Comparison of ENCODE assay signal across 12 cellular contexts in genomic region chr1:183652107-183652506, GRCh38. TPM values are rescaled to one million over a fixed set of nuclear protein-coding genes. Genes with fewer than 3 reads are reported as not detected.
A peak's percentile ranks its signal among the peaks of the same experiment; 100 is the strongest.
DNase-seq lines count a peak whose midpoint lies in the region; ATAC-seq, FAIRE-seq and TF ChIP-seq lines count a peak whose summit lies in the region.
"Had no signal": no experiment of that assay in that cellular context is flagged by ENCODE, and none has a peak within 500 bp of the region (broad histone marks: within the 10 kb centered on the region; RNA-seq: fewer than 3 reads in every experiment).

No MANE protein-coding gene starts in this region.

- dilution Hi-C loops in endothelial cell of umbilical vein (cut with MboI; ENCODE audit: extremely low pct_ligation_motif_present, low sequenced_read_pairs) = no loop called here

- intact Hi-C loops in endothelial cell of umbilical vein (cut with micrococcal nuclease) = no loop called here

- TF ChIP-seq POLR2A in endothelial cell of umbilical vein (IDR thresholded peaks at IDR 0.05; ENCODE audit: low read depth, low read length) = no peak

- peak; percentile 51 for ATAC-seq in HG03442 (IDR thresholded peaks at IDR 0.05; ENCODE audit: unreplicated experiment)

- WGBS in mesendoderm (ENCODE audit: extremely low coverage, insufficient coverage, low lambda C conversion rate) = no CpG with 5 or more reads among the region's 1 CpG

- no peaks in the 10 kb centered on the region for H3K27me3 ChIP-seq in CD8-positive, alpha-beta memory T cell (ENCODE audit: insufficient read depth, low read length, poor library complexity, severe bottlenecking)
- H3K27me3 ChIP-seq in endothelial cell of umbilical vein (ENCODE audit: control insufficient read depth in 2 of 2, insufficient read depth in 2 of 2, low read length in 2 of 2) (no peaks in the 10 kb centered on the region), mesendoderm (ENCODE audit: insufficient read depth, low read length, poor library complexity) (no peaks in the 10 kb centered on the region)

- TF ChIP-seq CTCF in endothelial cell of umbilical vein (IDR thresholded peaks at IDR 0.05; ENCODE audit: extremely low read depth in 1 of 2, insufficient read depth in 1 of 2, low read depth in 1 of 2, low read length in 2 of 2) = no peak

- DNase-seq in CD8-positive, alpha-beta memory T cell = no peak
- no peak for DNase-seq in GM18507 (ENCODE audit: extremely low spot score, insufficient read length, low read depth)
- DNase-seq in endothelial cell of umbilical vein (ENCODE audit: low read depth, low spot score) = no peak
- no peak for DNase-seq in Ammon's horn (ENCODE audit: low spot score)
- no peak for DNase-seq in mesendoderm
- DNase-seq in ureter (ENCODE audit: low spot score) = no peak
- DNase-seq: Karpas-422, nephron progenitor cell, OCI-M1, T1000 had no signal

- peak overlapping the region in 2 of 7 donors; percentile 20 to 37 for H3K4me3 Mint-ChIP-seq in CD8-positive, alpha-beta memory T cell
- H3K4me3 Mint-ChIP-seq: nephron progenitor cell had no signal

- no peak overlapping the region for H3K27ac ChIP-seq in CD8-positive, alpha-beta memory T cell (ENCODE audit: low read depth, low read length)
- H3K27ac ChIP-seq in endothelial cell of umbilical vein (ENCODE audit: insufficient read depth, low read depth, low read length) (peak overlapping the region; percentile 17), mesendoderm (ENCODE audit: low read depth, low read length) (no peak overlapping the region)

- no peaks in the 10 kb centered on the region for H3K27me3 Mint-ChIP-seq in CD8-positive, alpha-beta memory T cell

- no peaks in the 10 kb centered on the region for H3K9me3 Mint-ChIP-seq in CD8-positive, alpha-beta memory T cell
- H3K9me3 Mint-ChIP-seq: nephron progenitor cell had no signal

- no peak overlapping the region for H2BK120ac ChIP-seq in mesendoderm (ENCODE audit: low read depth, low read length)

- no peak overlapping the region for H2AK5ac ChIP-seq in mesendoderm (ENCODE audit: low read length)

- no peak overlapping the region for H3K4me3 ChIP-seq in CD8-positive, alpha-beta memory T cell (ENCODE audit: low read length)
- H3K4me3 ChIP-seq in endothelial cell of umbilical vein (replicated peaks in 1 of 3; ENCODE audit: insufficient read depth in 1 of 3, low read depth in 1 of 3, low read length in 3 of 3) = no peak overlapping the region
- no peak overlapping the region for H3K4me3 ChIP-seq in mesendoderm (ENCODE audit: low read length)
- H3K4me3 ChIP-seq: smooth muscle cell had no signal

- H3K9ac ChIP-seq in endothelial cell of umbilical vein (replicated peaks; ENCODE audit: extremely low read depth, insufficient read depth, low read length) = no peak overlapping the region
- no peak overlapping the region for H3K9ac ChIP-seq in mesendoderm (ENCODE audit: low read length)

- TSS peak; percentile 42 for BruUV-seq in endothelial cell of umbilical vein (replicated peaks; lab: Mats Ljungman, UMichigan)

- peaks cover 20 to 36% (median 35%) of the 10 kb centered on the region in 3 donors for H3K4me1 Mint-ChIP-seq in CD8-positive, alpha-beta memory T cell

- H3K56ac ChIP-seq in mesendoderm (ENCODE audit: low read length) = no peak overlapping the region

- no peak overlapping the region for H3K4me2 ChIP-seq in endothelial cell of umbilical vein (ENCODE audit: insufficient read depth, low read length)
- no peak overlapping the region for H3K4me2 ChIP-seq in mesendoderm (ENCODE audit: low read length)
- H3K4me2 ChIP-seq: smooth muscle cell had no signal

- no peak overlapping the region for H3K4ac ChIP-seq in mesendoderm (ENCODE audit: low read depth, low read length)

- CTCF ChIA-PET in CD8-positive, alpha-beta memory T cell (lab: Charles Lee) = interaction anchor here (0.9 to 5.9 kb wide), 2 partner anchors 18 to 263 kb away, joined by 3 to 69 read pairs; no protein-coding TSS in a partner anchor
- CTCF ChIA-PET in endothelial cell of umbilical vein (lab: Charles Lee) = interaction anchor here (1.3 to 6.2 kb wide), 4 partner anchors 16 to 264 kb away, joined by 3 to 307 read pairs (median 11); partner anchors contain the start of gene ARPC5

- peaks cover 24% of the 10 kb centered on the region for H3K4me1 ChIP-seq in CD8-positive, alpha-beta memory T cell (ENCODE audit: insufficient read depth, low read length)
- H3K4me1 ChIP-seq in endothelial cell of umbilical vein (ENCODE audit: control insufficient read depth, extremely low read depth, insufficient read depth, low read length) (peaks cover 27% of the 10 kb centered on the region), mesendoderm (ENCODE audit: control insufficient read depth, low read depth, low read length) (peaks cover 2% of the 10 kb centered on the region)

- peak overlapping the region; percentile 29 for H2AFZ ChIP-seq in endothelial cell of umbilical vein (ENCODE audit: low read depth, low read length)

- no peak overlapping the region for H2BK5ac ChIP-seq in mesendoderm (ENCODE audit: low read length)

- no peaks in the 10 kb centered on the region for H4K20me1 ChIP-seq in endothelial cell of umbilical vein (replicated peaks; ENCODE audit: control insufficient read depth, extremely low read depth, insufficient read depth, low read length)

- H3K18ac ChIP-seq in mesendoderm (ENCODE audit: low read length) = no peak overlapping the region

- no peak overlapping the region for H3K23ac ChIP-seq in mesendoderm (ENCODE audit: low read length)

- H3K36me3 ChIP-seq in CD8-positive, alpha-beta memory T cell (ENCODE audit: insufficient read depth, low read length) = no peaks in the 10 kb centered on the region
- H3K36me3 ChIP-seq in endothelial cell of umbilical vein (ENCODE audit: control insufficient read depth in 2 of 2, extremely low read depth in 1 of 2, insufficient read depth in 2 of 2, low read length in 2 of 2) = no peaks in the 10 kb centered on the region
- no peaks in the 10 kb centered on the region for H3K36me3 ChIP-seq in mesendoderm (ENCODE audit: control insufficient read depth, insufficient read depth, low read length)

- no peaks in the 10 kb centered on the region for H3K9me3 ChIP-seq in CD8-positive, alpha-beta memory T cell (ENCODE audit: low read length)
- H3K9me3 ChIP-seq in endothelial cell of umbilical vein (replicated peaks; ENCODE audit: control insufficient read depth, insufficient read depth, low read length) = no peaks in the 10 kb centered on the region

- no peaks in the 10 kb centered on the region for H3K36me3 Mint-ChIP-seq in CD8-positive, alpha-beta memory T cell

- no peak overlapping the region for H2BK15ac ChIP-seq in mesendoderm (replicated peaks; ENCODE audit: low read depth)

- H4K5ac ChIP-seq in mesendoderm (ENCODE audit: low read length) = no peak overlapping the region

- POLR2A ChIA-PET in CD8-positive, alpha-beta memory T cell (lab: Charles Lee) = no interaction called here
- POLR2A ChIA-PET in endothelial cell of umbilical vein (lab: Charles Lee) = no interaction called here

- peak; percentile 72 for FAIRE-seq in GM18507 (lab: Jason Lieb, UNC)
- FAIRE-seq in endothelial cell of umbilical vein (lab: Jason Lieb, UNC) = no peak

- H3K27ac Mint-ChIP-seq in CD8-positive, alpha-beta memory T cell = peak overlapping the region in 7 of 8 donors; percentile 1 to 92 (median 34)
- H3K27ac Mint-ChIP-seq: nephron progenitor cell had no signal

- H3K79me1 ChIP-seq in mesendoderm (ENCODE audit: low read length) = no peaks in the 10 kb centered on the region

- no peak overlapping the region for H4K8ac ChIP-seq in mesendoderm (ENCODE audit: low read depth, low read length)

- no peaks in the 10 kb centered on the region for H3K9me1 ChIP-seq in endothelial cell of umbilical vein (replicated peaks; ENCODE audit: control insufficient read depth, extremely low read depth, insufficient read depth, low read length)

- H3K79me2 ChIP-seq in endothelial cell of umbilical vein (ENCODE audit: control insufficient read depth, insufficient read depth, low read length) (no peaks in the 10 kb centered on the region), mesendoderm (ENCODE audit: control insufficient read depth, insufficient read depth, low read length) (no peaks in the 10 kb centered on the region)

TF ChIP-seq in endothelial cell of umbilical vein, 7 proteins besides CTCF, POLR2A, EP300 and RAD21 (continues in another document):
- TF ChIP-seq MYC (IDR thresholded peaks at IDR 0.05; ENCODE audit: low read depth, low read length) (no peak), FOS (IDR thresholded peaks at IDR 0.05; ENCODE audit: borderline replicate concordance, insufficient read depth, low read length) (no peak), JUN (IDR thresholded peaks at IDR 0.05; ENCODE audit: borderline replicate concordance, insufficient read depth, insufficient read length, low read depth) (no peak), POLR2AphosphoS5 (IDR thresholded peaks at IDR 0.05; ENCODE audit: insufficient read depth, low read depth, low read length) (no peak), GATA2 (IDR thresholded peaks at IDR 0.05; ENCODE audit: insufficient read depth, insufficient read length, low read depth, low read length) (no peak), EZH2 (IDR thresholded peaks at IDR 0.05; ENCODE audit: borderline replicate concordance, low read depth, low read length, severe bottlenecking) (no peak)

RNA-seq across cellular contexts. Expression of gene APOBEC4, which starts 1.0 kb away (rescaled TPM):
- total RNA-seq in CD8-positive, alpha-beta memory T cell = not detected
- not detected for polyA plus RNA-seq in CD8-positive, alpha-beta memory T cell
- not detected in 2 replicates for total RNA-seq in endothelial cell of umbilical vein
- not detected in 2 replicates for polyA plus RNA-seq in endothelial cell of umbilical vein
- not detected in 2 replicates for polyA plus RNA-seq in endothelial cell of umbilical vein (2011; cell fraction: cytosol; rRNA removed)
- polyA plus RNA-seq in endothelial cell of umbilical vein (2011; cell fraction: nucleus; rRNA removed) = not detected in 2 replicates
- not detected in 2 replicates for polyA plus RNA-seq in endothelial cell of umbilical vein (2012)
- polyA minus RNA-seq in endothelial cell of umbilical vein = not detected in 2 replicates
- not detected for polyA minus RNA-seq in endothelial cell of umbilical vein (2011; cell fraction: cytosol; rRNA and poly(A)+ RNA removed)
- polyA minus RNA-seq in endothelial cell of umbilical vein (2011; cell fraction: nucleus; rRNA and poly(A)+ RNA removed) = not detected in 2 replicates
- not detected for polyA plus RNA-seq in mesendoderm (2013, experiment 1 of 2)
- polyA plus RNA-seq in mesendoderm (2013, experiment 2 of 2) = not detected
- not detected for total RNA-seq in ureter
- total RNA-seq: smooth muscle cell had no signal
- polyA plus RNA-seq: smooth muscle cell had no signal

RNA-seq across cellular contexts. Expression of gene ARPC5, which starts 16.5 kb away (rescaled TPM):
- total RNA-seq in CD8-positive, alpha-beta memory T cell = 100 to 1,000 TPM; 142 to 146 TPM
- polyA plus RNA-seq in CD8-positive, alpha-beta memory T cell = 414 TPM
- total RNA-seq in endothelial cell of umbilical vein = 185 and 190 TPM in 2 replicates
- 72.1 and 110 TPM in 2 replicates for polyA plus RNA-seq in endothelial cell of umbilical vein
- polyA plus RNA-seq in endothelial cell of umbilical vein (2011; cell fraction: cytosol; rRNA removed) = 142 TPM in 2 replicates
- polyA plus RNA-seq in endothelial cell of umbilical vein (2011; cell fraction: nucleus; rRNA removed) = 56.3 and 77.4 TPM in 2 replicates
- 250 and 281 TPM in 2 replicates for polyA plus RNA-seq in endothelial cell of umbilical vein (2012)
- polyA minus RNA-seq in endothelial cell of umbilical vein = 130 and 135 TPM in 2 replicates
- polyA minus RNA-seq in endothelial cell of umbilical vein (2011; cell fraction: cytosol; rRNA and poly(A)+ RNA removed) = 76.5 TPM
- polyA minus RNA-seq in endothelial cell of umbilical vein (2011; cell fraction: nucleus; rRNA and poly(A)+ RNA removed) = 51.5 and 60.3 TPM in 2 replicates
- 77.8 TPM for polyA plus RNA-seq in mesendoderm (2013, experiment 1 of 2)
- polyA plus RNA-seq in mesendoderm (2013, experiment 2 of 2) = 77.2 TPM
- total RNA-seq in ureter = 77.7 TPM
